Comparison of ENCODE assay signal across 8 cellular contexts in the genomic region with DNA sequence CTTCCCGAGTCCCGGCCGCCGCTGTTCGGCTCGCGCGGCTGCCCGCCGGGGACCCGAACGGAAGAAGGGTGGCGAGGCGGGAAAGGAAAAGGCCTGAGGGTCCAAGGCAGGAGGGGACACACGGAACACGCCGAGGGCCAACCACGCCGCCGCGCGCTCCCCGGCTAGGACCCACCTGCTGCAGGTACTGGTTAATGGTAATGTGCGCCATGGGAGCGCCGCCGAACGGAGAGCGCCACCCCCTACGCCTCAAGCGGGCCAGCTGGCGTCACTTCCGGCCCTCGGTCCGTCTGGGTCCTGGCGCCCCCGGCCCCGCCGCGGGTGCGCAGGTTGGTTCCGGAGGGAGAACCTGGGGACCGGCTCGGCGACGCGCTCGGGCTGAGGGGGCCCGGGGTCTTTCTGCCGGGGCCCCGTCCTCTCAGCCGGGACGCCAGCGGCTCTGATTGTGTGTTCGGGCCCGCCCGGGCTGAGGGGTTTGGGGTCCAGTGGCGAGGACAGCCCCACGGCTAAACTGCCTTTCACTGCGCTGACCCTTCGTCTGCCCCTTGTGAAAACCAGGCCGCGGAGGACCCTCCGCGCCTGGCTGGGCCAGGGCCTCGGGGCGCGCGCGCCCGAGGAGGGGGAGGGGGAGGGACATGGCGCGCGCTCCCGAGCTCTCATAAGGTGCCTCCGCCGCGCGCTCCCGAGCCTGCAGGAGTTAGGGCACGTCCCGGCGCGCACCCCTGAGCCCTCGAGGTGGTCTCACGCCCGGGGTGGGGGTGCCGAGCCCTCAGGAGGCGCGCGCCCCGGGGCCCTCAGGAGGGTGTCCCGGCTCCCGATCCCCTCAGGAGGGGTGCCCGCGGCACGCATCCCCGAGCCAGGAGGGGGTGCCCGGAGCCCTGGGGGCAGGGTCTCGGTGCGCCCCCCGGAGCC. TPM values are rescaled to one million over a fixed set of nuclear protein-coding genes. Genes with fewer than 3 reads are reported as not detected.
DNase-seq lines count a peak whose midpoint lies in the region; ATAC-seq and TF ChIP-seq lines count a peak whose summit lies in the region.

PCID2 (minus strand) TSS at position 246 of the 912 bp plus-strand sequence; CDS start at position 211, 35 bp downstream.

- peak within 1 kb of the TSS; percentile 97 for H3K27ac ChIP-seq in KOPT-K1 (ENCODE audit: low read depth, low read length, poor library complexity, severe bottlenecking)
- H3K27ac ChIP-seq in fibroblast of lung (ENCODE audit: insufficient read depth, low read length): peak within 1 kb of the TSS; percentile 98

- DNase-seq in DMS79 treated with DMSO at 0.1 percent for 48 hours (lab: John Stamatoyannopoulos, UW) (peak; percentile 93), RPMI8226 (peak; percentile 90), fibroblast of lung (ENCODE audit: low read depth in 2 of 2) (peak; percentile 88)
- DNase-seq in activated T-helper 1 cell treated with anti-CD3 and anti-CD28 coated beads, Interleukin-2, amount 50 U/mL, for 16 hours (ENCODE audit: low read depth in 1 of 2, low spot score in 1 of 2): peak; percentile 81 to 87
- peak; percentile 84 to 95 (median 91) for DNase-seq in naive thymus-derived CD8-positive, alpha-beta T cell
- peak; percentile 82 to 94 (median 89) for DNase-seq in stimulated activated naive CD4-positive, alpha-beta T cell (lab: John Stamatoyannopoulos, UW)

- peak within 1 kb of the TSS; percentile 64 for H2AFZ ChIP-seq in fibroblast of lung (ENCODE audit: low read length)

- no peak for TF ChIP-seq CTCF in fibroblast of lung (conservative IDR thresholded peaks at IDR 0.05 in 1 of 2, IDR thresholded peaks at IDR 0.05 in 1 of 2; ENCODE audit: low read depth in 1 of 2, low read length in 2 of 2)

- peak within 1 kb of the TSS; percentile 98 for H3K9ac ChIP-seq in fibroblast of lung (ENCODE audit: insufficient read depth, low read length)

- H3K4me1 ChIP-seq in fibroblast of lung (ENCODE audit: control insufficient read depth, extremely low read depth, insufficient read depth, low read length): peaks cover 9% of the 10 kb centered on the region

- H3K27me3 Mint-ChIP-seq in naive thymus-derived CD8-positive, alpha-beta T cell: no peaks in the 10 kb centered on the region

- H3K36me3 ChIP-seq in KOPT-K1 (ENCODE audit: insufficient read depth, low read length): peaks cover 59% of the 10 kb centered on the region
- H3K36me3 ChIP-seq in fibroblast of lung (ENCODE audit: control insufficient read depth, insufficient read depth, low read length): peaks cover 7% of the 10 kb centered on the region

- peaks cover 35 to 50% (median 40%) of the 10 kb centered on the region in 4 donors for H3K4me1 Mint-ChIP-seq in naive thymus-derived CD8-positive, alpha-beta T cell

- H3K27me3 ChIP-seq in fibroblast of lung (ENCODE audit: control insufficient read depth, insufficient read depth, low read length): no peaks in the 10 kb centered on the region

- H3K36me3 Mint-ChIP-seq in naive thymus-derived CD8-positive, alpha-beta T cell: peaks cover 6 to 32% (median 15%) of the 10 kb centered on the region in 3 donors

- H3K4me3 Mint-ChIP-seq in naive thymus-derived CD8-positive, alpha-beta T cell: peak within 1 kb of the TSS; percentile 73 to 95 (median 90)

- no peaks in the 10 kb centered on the region for H4K20me1 ChIP-seq in fibroblast of lung (ENCODE audit: control insufficient read depth, extremely low read depth, insufficient read depth, low read length)

- peak within 1 kb of the TSS; percentile 45 to 99 (median 73) for H3K4me3 ChIP-seq in fibroblast of lung (replicated peaks in 1 of 4; ENCODE audit: control extremely low read depth in 1 of 4, insufficient read depth in 1 of 4, low read depth in 3 of 4, low read length in 4 of 4)

- peak within 1 kb of the TSS; percentile 76 to 96 (median 92) for H3K27ac Mint-ChIP-seq in naive thymus-derived CD8-positive, alpha-beta T cell

- H3K9me3 Mint-ChIP-seq in naive thymus-derived CD8-positive, alpha-beta T cell: no peaks in the 10 kb centered on the region

- peak within 1 kb of the TSS; percentile 68 for H3K4me2 ChIP-seq in fibroblast of lung (ENCODE audit: extremely low read depth, insufficient read depth, low read length)

- ATAC-seq in GM21737 (IDR thresholded peaks at IDR 0.05; ENCODE audit: unreplicated experiment): peak; percentile 74
- peak; percentile 68 to 71 for ATAC-seq in naive thymus-derived CD8-positive, alpha-beta T cell

- H3K9me3 ChIP-seq in KOPT-K1 (ENCODE audit: insufficient read depth, low read length, poor library complexity, severe bottlenecking) (no peaks in the 10 kb centered on the region), fibroblast of lung (ENCODE audit: control insufficient read depth, insufficient read depth, low read depth, low read length) (no peaks in the 10 kb centered on the region)

- POLR2A ChIA-PET in naive thymus-derived CD8-positive, alpha-beta T cell (lab: Charles Lee): interaction anchor here (0.8 to 3.3 kb wide), 13 partner anchors 7 to 265 kb away, joined by 3 to 27 read pairs (median 5); partner anchors contain the start of gene LAMP1

- H3K79me2 ChIP-seq in fibroblast of lung (ENCODE audit: control insufficient read depth, insufficient read depth, low read length): peaks cover 87% of the 10 kb centered on the region

RNA-seq across cellular contexts. Expression of gene PCID2, which starts in this region (rescaled TPM):
- total RNA-seq in fibroblast of lung: 66.8 and 113 TPM in 2 replicates
- polyA plus RNA-seq in fibroblast of lung: 85.6 and 93.5 TPM in 2 replicates
- polyA plus RNA-seq in fibroblast of lung (2012): 53.1 and 55.9 TPM in 2 replicates
- polyA minus RNA-seq in fibroblast of lung (ENCODE audit: low replicate concordance): 14.3 and 23.0 TPM in 2 replicates
- total RNA-seq in naive thymus-derived CD8-positive, alpha-beta T cell: 10 to 100 TPM; 73.8 to 73.9 TPM
- polyA plus RNA-seq in naive thymus-derived CD8-positive, alpha-beta T cell: 10 to 100 TPM; 64.6 to 68.6 (median 66.9) TPM

Comparison
In these comparisons a context has a peak if more than half of its experiments do, and no peak if none do; other contexts are left out.
1. Peak in every context shown above with its lines: DNase-seq, ATAC-seq, H3K4me3 ChIP-seq and H3K27ac ChIP-seq.